ENCODE assay signal across 25 cellular contexts in genomic region chr16:60271382-60272180, GRCh38.
"Had no signal": no experiment of that assay in that cellular context is flagged by ENCODE, and none has a peak within 500 bp of the region (broad histone marks: within the 10 kb centered on the region; RNA-seq: fewer than 3 reads in every experiment).

No MANE protein-coding gene starts in this region.

- H3K4me1 Mint-ChIP-seq: naive thymus-derived CD4-positive, alpha-beta T cell; stimulated activated effector memory CD8-positive, alpha-beta T cell treated with anti-CD3 and anti-CD28 coated beads, Interleukin-12 subunit alpha, Interleukin-12 subunit beta, amount 100 ng/mL, for 72 hours had no signal

- H3K9me3 ChIP-seq: esophagus squamous epithelium, gastroesophageal sphincter, right atrium auricular region, suprapubic skin, thyroid gland had no signal

- H3K4me1 ChIP-seq: esophagus squamous epithelium, gastroesophageal sphincter, right atrium auricular region, suprapubic skin, thyroid gland had no signal

- H3K27ac Mint-ChIP-seq: dendritic cell treated with granulocyte-macrophage colony-stimulating factor and Interleukin-4, amounts not matched to agents 40 ng/mL and 50 ng/mL, for 4 days; effector memory CD8-positive, alpha-beta T cell; naive thymus-derived CD4-positive, alpha-beta T cell; stimulated activated effector memory CD8-positive, alpha-beta T cell treated with anti-CD3 and anti-CD28 coated beads, Interleukin-12 subunit alpha, Interleukin-12 subunit beta, amount 100 ng/mL, for 72 hours; type B pancreatic cell had no signal

- H3K4me3 ChIP-seq: esophagus squamous epithelium, gastroesophageal sphincter, lung, right atrium auricular region, suprapubic skin, thyroid gland had no signal

- H3K9me3 Mint-ChIP-seq: dendritic cell treated with granulocyte-macrophage colony-stimulating factor and Interleukin-4, amounts not matched to agents 40 ng/mL and 50 ng/mL, for 4 days; type B pancreatic cell had no signal

- H3K27me3 ChIP-seq: esophagus squamous epithelium, gastroesophageal sphincter, right atrium auricular region, suprapubic skin, thyroid gland had no signal

- H3K27ac ChIP-seq: esophagus squamous epithelium, gastroesophageal sphincter, right atrium auricular region, suprapubic skin, thyroid gland had no signal

- FAIRE-seq: colon, kidney, small intestine, urothelium cell line had no signal

- H3K36me3 ChIP-seq: esophagus squamous epithelium, gastroesophageal sphincter, right atrium auricular region, suprapubic skin, thyroid gland had no signal

- H3K27me3 Mint-ChIP-seq: dendritic cell treated with granulocyte-macrophage colony-stimulating factor and Interleukin-4, amounts not matched to agents 40 ng/mL and 50 ng/mL, for 4 days; effector memory CD8-positive, alpha-beta T cell; naive thymus-derived CD4-positive, alpha-beta T cell; type B pancreatic cell had no signal

- H3K4me3 Mint-ChIP-seq: dendritic cell treated with granulocyte-macrophage colony-stimulating factor and Interleukin-4, amounts not matched to agents 40 ng/mL and 50 ng/mL, for 4 days; effector memory CD8-positive, alpha-beta T cell; naive thymus-derived CD4-positive, alpha-beta T cell; stimulated activated effector memory CD8-positive, alpha-beta T cell treated with anti-CD3 and anti-CD28 coated beads, Interleukin-12 subunit alpha, Interleukin-12 subunit beta, amount 100 ng/mL, for 72 hours; type B pancreatic cell had no signal

- DNase-seq: effector memory CD8-positive, alpha-beta T cell; esophagus squamous epithelium; foreskin fibroblast; glutamatergic neuron; kidney; left cardiac atrium; left ventricle myocardium superior; mesenchymal stem cell; naive thymus-derived CD4-positive, alpha-beta T cell; posterior cingulate gyrus; small intestine; stimulated activated CD4-positive, alpha-beta T cell treated with anti-CD3 and anti-CD28 coated beads, Interleukin-12 subunit alpha, Interleukin-12 subunit beta, amount 100 ng/mL, for 4 hours; stimulated activated CD4-positive, alpha-beta T cell treated with anti-CD3 and anti-CD28 coated beads, Interleukin-2, amount 100 ng/mL, for 48 hours; stimulated activated CD8-positive, alpha-beta memory T cell treated with anti-CD3 and anti-CD28 coated beads, Interleukin-4, amount 100 ng/mL, for 48 hours; stimulated activated naive CD8-positive, alpha-beta T cell treated with anti-CD3 and anti-CD28 coated beads, Interleukin-15, Interleukin-2, amounts not matched to agents 100 U/mL and 50 U/mL, for 24 hours; thyroid gland had no signal

- ATAC-seq: effector memory CD8-positive, alpha-beta T cell; gastroesophageal sphincter; left cardiac atrium; left ventricle myocardium superior; naive thymus-derived CD4-positive, alpha-beta T cell; stimulated activated effector memory CD8-positive, alpha-beta T cell treated with anti-CD3 and anti-CD28 coated beads, Interleukin-12 subunit alpha, Interleukin-12 subunit beta, amount 100 ng/mL, for 72 hours; stimulated activated naive CD8-positive, alpha-beta T cell treated with anti-CD3 and anti-CD28 coated beads, Interleukin-15, Interleukin-2, amounts not matched to agents 100 U/mL and 50 U/mL, for 24 hours had no signal

- H3K36me3 Mint-ChIP-seq: naive thymus-derived CD4-positive, alpha-beta T cell; stimulated activated effector memory CD8-positive, alpha-beta T cell treated with anti-CD3 and anti-CD28 coated beads, Interleukin-12 subunit alpha, Interleukin-12 subunit beta, amount 100 ng/mL, for 72 hours; type B pancreatic cell had no signal
